In genomic region chr9:106843361-106843760, GRCh38 we compare ENCODE assay signal across 19 cellular contexts. TPM values are rescaled to one million over a fixed set of nuclear protein-coding genes. Genes with fewer than 3 reads are reported as not detected.
"Had no signal": no experiment of that assay in that cellular context is flagged by ENCODE, and none has a peak within 500 bp of the region (broad histone marks: within the 10 kb centered on the region; RNA-seq: fewer than 3 reads in every experiment).

No MANE protein-coding gene starts in this region.

- H3K4me3 Mint-ChIP-seq: endodermal cell; naive thymus-derived CD8-positive, alpha-beta T cell had no signal

- H3K4me1 ChIP-seq: colonic mucosa, gastrocnemius medialis, heart right ventricle, right atrium auricular region, sigmoid colon, stomach had no signal

- H3K27ac Mint-ChIP-seq: endodermal cell; naive thymus-derived CD8-positive, alpha-beta T cell had no signal

- DNase-seq: colonic mucosa; effector CD4-positive, alpha-beta T cell; endodermal cell; gastrocnemius medialis; heart right ventricle; hypothalamus; kidney glomerular epithelial cell; mesendoderm; naive thymus-derived CD8-positive, alpha-beta T cell; posterior cingulate gyrus; sigmoid colon; small intestine; stimulated activated CD4-positive, alpha-beta T cell treated with anti-CD3 and anti-CD28 coated beads, Interleukin-12 subunit alpha, Interleukin-12 subunit beta, amount 100 ng/mL, for 4 hours; stimulated activated naive CD4-positive, alpha-beta T cell; stomach; substantia nigra; transverse colon had no signal

- H3K9me3 Mint-ChIP-seq: endodermal cell had no signal

- H3K36me3 ChIP-seq: colonic mucosa, gastrocnemius medialis, heart right ventricle, right atrium auricular region, sigmoid colon, stomach, thoracic aorta, transverse colon had no signal

- H3K27me3 ChIP-seq: colonic mucosa, gastrocnemius medialis, heart right ventricle, right atrium auricular region, sigmoid colon, stomach, transverse colon had no signal

- H3K4me3 ChIP-seq: colonic mucosa, gastrocnemius medialis, heart right ventricle, right atrium auricular region, sigmoid colon, stomach, thoracic aorta, transverse colon had no signal

- H3K36me3 Mint-ChIP-seq: naive thymus-derived CD8-positive, alpha-beta T cell had no signal

- ATAC-seq: gastrocnemius medialis; heart right ventricle; naive thymus-derived CD8-positive, alpha-beta T cell had no signal

- H3K4me1 Mint-ChIP-seq: endodermal cell; naive thymus-derived CD8-positive, alpha-beta T cell had no signal

- H3K9me3 ChIP-seq: colonic mucosa, gastrocnemius medialis, heart right ventricle, right atrium auricular region, sigmoid colon, stomach, thoracic aorta, transverse colon had no signal

- H3K27ac ChIP-seq: colonic mucosa, gastrocnemius medialis, heart right ventricle, right atrium auricular region, sigmoid colon, stomach, thoracic aorta, transverse colon had no signal

RNA-seq across cellular contexts. Expression of gene ZNF462, which starts 19.6 kb away (rescaled TPM):
- total RNA-seq: naive thymus-derived CD8-positive, alpha-beta T cell had no signal
- polyA plus RNA-seq: naive thymus-derived CD8-positive, alpha-beta T cell had no signal
